Comparison of ENCODE assay signal across 1 cellular context in genomic region chr1:197674286-197674685, GRCh38.
TF ChIP-seq lines count a peak whose summit lies in the region.

No MANE protein-coding gene starts in this region.

TF ChIP-seq in HEK293, 187 proteins besides CTCF, POLR2A, EP300 and RAD21 (continued from another document):
- TF ChIP-seq ZNF548 (tag by site-specific recombination; IDR thresholded peaks at IDR 0.05) = no peak
TF ChIP-seq in HEK293: peak in this region for 3.
